In genomic region chr18:32769242-32770180, GRCh38 we compare ENCODE assay signal across 8 cellular contexts. TPM values are rescaled to one million over a fixed set of nuclear protein-coding genes. Genes with fewer than 3 reads are reported as not detected.
A peak's percentile ranks its signal among the peaks of the same experiment; 100 is the strongest.
DNase-seq lines count a peak whose midpoint lies in the region; ATAC-seq and TF ChIP-seq lines count a peak whose summit lies in the region.

No MANE protein-coding gene starts in this region.

- H3K36me3 ChIP-seq in MG63 = no peaks in the 10 kb centered on the region

- peak overlapping the region; percentile 11 for H3K4me3 ChIP-seq in retinal pigment epithelial cell (ENCODE audit: low read length)
- no peak overlapping the region for H3K4me3 ChIP-seq in MG63

- ATAC-seq in esophagus mucosa = peak; percentile 22
- no peak for ATAC-seq in HG03571 (IDR thresholded peaks at IDR 0.05; ENCODE audit: unreplicated experiment)
- no peak for ATAC-seq in GM19455 (IDR thresholded peaks at IDR 0.05; ENCODE audit: unreplicated experiment)

- TF ChIP-seq CTCF in GM10266 (IDR thresholded peaks at IDR 0.05; ENCODE audit: control insufficient read depth, insufficient read depth, low read depth, missing control alignments) (no peak), retinal pigment epithelial cell (conservative IDR thresholded peaks at IDR 0.05; ENCODE audit: low read depth, low read length) (no peak)

- DNase-seq in GM10266 (ENCODE audit: extremely low spot score) (peak; percentile 22), NCI-H526 (lab: John Stamatoyannopoulos, UW) (peak; percentile 21 to 67), retinal pigment epithelial cell (ENCODE audit: low read depth) (no peak), NCI-H446 (lab: John Stamatoyannopoulos, UW) (no peak), MG63 (no peak)

- H3K9me3 ChIP-seq in MG63 = no peaks in the 10 kb centered on the region

- peaks cover 22% of the 10 kb centered on the region for H3K27me3 ChIP-seq in MG63

RNA-seq across cellular contexts. Expression of gene KLHL14, which starts 3.3 kb away (rescaled TPM):
- 0.16 TPM for total RNA-seq in esophagus mucosa
- total RNA-seq in MG63 (2014; rRNA removed; shearing (Covaris generic); ENCODE audit: low replicate concordance) = not detected in 2 replicates

Comparison
In these comparisons a context has a peak if more than half of its experiments do, and no peak if none do; other contexts are left out.
1. DNase-seq: peak in GM10266 (single experiment) and NCI-H526 (2 of 2); none in retinal pigment epithelial cell (single experiment), NCI-H446 (0 of 2) and MG63 (single experiment).